Comparison of ENCODE assay signal across 30 cellular contexts in the genomic region with DNA sequence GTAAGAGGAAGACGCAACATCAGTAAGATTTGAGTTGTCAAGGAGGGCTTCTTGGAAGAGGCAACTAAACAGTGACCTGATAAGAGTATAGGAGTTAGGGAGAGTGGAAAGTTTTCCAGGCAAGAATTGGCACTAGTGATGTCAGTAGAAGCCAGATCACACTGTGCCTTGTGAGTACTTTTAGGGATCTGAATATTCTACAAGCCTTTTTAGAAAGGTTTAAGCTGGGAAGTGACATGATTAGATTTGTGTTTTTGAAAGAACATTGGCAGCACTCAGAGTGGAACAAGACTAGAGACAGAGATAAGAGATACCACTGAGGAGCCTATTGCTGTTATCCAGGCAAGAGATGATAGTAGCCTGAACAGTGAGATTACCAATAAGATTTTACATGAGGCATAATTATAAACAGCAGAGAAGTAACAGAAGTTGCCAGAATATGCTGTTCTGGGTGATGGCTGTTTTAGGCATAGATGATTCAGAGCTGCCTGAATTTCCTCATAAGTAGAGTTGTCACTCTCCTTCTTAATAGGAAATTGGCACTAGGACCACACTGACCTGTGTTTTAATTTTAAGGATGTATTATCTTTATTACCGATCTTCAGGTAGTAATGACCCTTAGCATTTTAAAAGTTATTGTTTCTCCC. TPM values are rescaled to one million over a fixed set of nuclear protein-coding genes. Genes with fewer than 3 reads are reported as not detected.
A peak's percentile ranks its signal among the peaks of the same experiment; 100 is the strongest.
DNase-seq lines count a peak whose midpoint lies in the region; ATAC-seq and TF ChIP-seq lines count a peak whose summit lies in the region.
"Had no signal": no experiment of that assay in that cellular context is flagged by ENCODE, and none has a peak within 500 bp of the region (broad histone marks: within the 10 kb centered on the region; RNA-seq: fewer than 3 reads in every experiment).

No MANE protein-coding gene starts in this region.

- no peak for TF ChIP-seq CTCF in endodermal cell (conservative IDR thresholded peaks at IDR 0.05)
- no peak for TF ChIP-seq CTCF in MM.1S (IDR thresholded peaks at IDR 0.05; ENCODE audit: low read length)

- H3K36me3 ChIP-seq in endodermal cell (ENCODE audit: control insufficient read depth, insufficient read depth, low read length) (peaks cover 68% of the 10 kb centered on the region), MM.1S (replicated peaks; ENCODE audit: insufficient read depth, low read length) (no peaks in the 10 kb centered on the region)

- WGBS in endodermal cell (ENCODE audit: insufficient coverage in 1 of 2, insufficient read length in 1 of 2), 2 experiments, result 88 to 99% methylated on average over 1 to 2 of the region's 2 CpGs

- H4K20me1 ChIP-seq in MM.1S (ENCODE audit: insufficient read depth, low read length), result no peaks in the 10 kb centered on the region

- H3K27ac Mint-ChIP-seq in activated naive CD8-positive, alpha-beta T cell treated with anti-CD3 and anti-CD28 coated beads for 36 hours, result peak overlapping the region; percentile 17
- H3K27ac Mint-ChIP-seq in activated naive CD8-positive, alpha-beta T cell treated with anti-CD3 and anti-CD28 coated beads, Interleukin-2, amount 50 U/mL, for 24 hours, result no peak overlapping the region
- H3K27ac Mint-ChIP-seq in endodermal cell, result no peak overlapping the region
- no peak overlapping the region for H3K27ac Mint-ChIP-seq in activated CD4-positive, alpha-beta T cell treated with anti-CD3 and anti-CD28 coated beads, Interleukin-2, amount 10 ng/mL, durations not matched to agents 24 days and 14 days
- H3K27ac Mint-ChIP-seq: activated B cell treated with CpG ODN at 0.5 μM for 24 hours; activated CD8-positive, alpha-beta memory T cell treated with anti-CD3 and anti-CD28 coated beads, Interleukin-2, amount 10 ng/mL, durations not matched to agents 7 days and 5 days; dendritic cell treated with granulocyte-macrophage colony-stimulating factor and Interleukin-4, amounts not matched to agents 40 ng/mL and 50 ng/mL, for 4 days; stimulated activated naive CD8-positive, alpha-beta T cell treated with anti-CD3 and anti-CD28 coated beads, Interleukin-15, Interleukin-2, amounts not matched to agents 100 ng/mL and 50 ng/mL, for 24 hours had no signal

- H3K79me2 ChIP-seq in MM.1S (ENCODE audit: low read length), result no peaks in the 10 kb centered on the region

- H3K27me3 ChIP-seq in endodermal cell (ENCODE audit: control insufficient read depth, insufficient read depth, low read length, poor library complexity, severe bottlenecking) (no peaks in the 10 kb centered on the region), MM.1S (replicated peaks; ENCODE audit: insufficient read depth, low read length) (no peaks in the 10 kb centered on the region)
- H3K27me3 ChIP-seq: adrenal gland, breast epithelium, neutrophil, thyroid gland had no signal

- H3K4me3 Mint-ChIP-seq in activated naive CD8-positive, alpha-beta T cell treated with anti-CD3 and anti-CD28 coated beads for 36 hours, result no peak overlapping the region
- H3K4me3 Mint-ChIP-seq in activated naive CD8-positive, alpha-beta T cell treated with anti-CD3 and anti-CD28 coated beads, Interleukin-2, amount 50 U/mL, for 24 hours, result no peak overlapping the region
- no peak overlapping the region for H3K4me3 Mint-ChIP-seq in endodermal cell
- H3K4me3 Mint-ChIP-seq in activated CD4-positive, alpha-beta T cell treated with anti-CD3 and anti-CD28 coated beads, Interleukin-2, amount 10 ng/mL, durations not matched to agents 24 days and 14 days, result no peak overlapping the region
- H3K4me3 Mint-ChIP-seq: activated B cell treated with CpG ODN at 0.5 μM for 24 hours; activated CD8-positive, alpha-beta memory T cell treated with anti-CD3 and anti-CD28 coated beads, Interleukin-2, amount 10 ng/mL, durations not matched to agents 7 days and 5 days; CD4-positive, alpha-beta memory T cell; dendritic cell treated with granulocyte-macrophage colony-stimulating factor and Interleukin-4, amounts not matched to agents 40 ng/mL and 50 ng/mL, for 4 days; stimulated activated naive CD8-positive, alpha-beta T cell treated with anti-CD3 and anti-CD28 coated beads, Interleukin-15, Interleukin-2, amounts not matched to agents 100 ng/mL and 50 ng/mL, for 24 hours had no signal

- intact Hi-C loops in left ventricle myocardium superior (cut with micrococcal nuclease), result no loop called here
- intact Hi-C loops in activated CD4-positive, alpha-beta T cell treated with anti-CD3 and anti-CD28 coated beads, Interleukin-2, amount 10 ng/mL, durations not matched to agents 24 days and 14 days (cut with micrococcal nuclease), result no loop called here

- H3K9me2 ChIP-seq in MM.1S (replicated peaks; ENCODE audit: insufficient read depth, low read length), result no peaks in the 10 kb centered on the region

- H3K27ac ChIP-seq in endodermal cell (ENCODE audit: low read depth, low read length) (no peak overlapping the region), MM.1S (ENCODE audit: low read length) (no peak overlapping the region), substantia nigra (ENCODE audit: low read depth, low read length, poor library complexity, severe bottlenecking) (no peak overlapping the region)
- H3K27ac ChIP-seq: adrenal gland, breast epithelium, neutrophil, psoas muscle, thyroid gland had no signal

- H3F3A ChIP-seq in MM.1S (ENCODE audit: insufficient read depth, low read length), result no peaks in the 10 kb centered on the region

- peak overlapping the region; percentile 13 for H3K9ac ChIP-seq in endodermal cell (ENCODE audit: extremely low read depth, low read length, poor library complexity, severe bottlenecking)
- H3K9ac ChIP-seq in MM.1S (ENCODE audit: low read length), result no peak overlapping the region

- H3K9me3 ChIP-seq in endodermal cell (ENCODE audit: control insufficient read depth, low read length) (no peaks in the 10 kb centered on the region), MM.1S (replicated peaks; ENCODE audit: insufficient read depth, low read length) (no peaks in the 10 kb centered on the region)
- H3K9me3 ChIP-seq: adrenal gland, breast epithelium, neutrophil, psoas muscle, thyroid gland had no signal

- H3K4me3 ChIP-seq in endodermal cell (ENCODE audit: low read length) (no peak overlapping the region), MM.1S (ENCODE audit: low read length) (no peak overlapping the region)
- H3K4me3 ChIP-seq: adrenal gland, breast epithelium, psoas muscle, thyroid gland had no signal

- peaks cover 18% of the 10 kb centered on the region for H3K36me3 Mint-ChIP-seq in activated naive CD8-positive, alpha-beta T cell treated with anti-CD3 and anti-CD28 coated beads for 36 hours
- H3K36me3 Mint-ChIP-seq in activated naive CD8-positive, alpha-beta T cell treated with anti-CD3 and anti-CD28 coated beads, Interleukin-2, amount 50 U/mL, for 24 hours (ENCODE audit: low read depth), result peaks cover 33% of the 10 kb centered on the region
- H3K36me3 Mint-ChIP-seq in endodermal cell (ENCODE audit: low read depth), result peaks cover 35% of the 10 kb centered on the region
- H3K36me3 Mint-ChIP-seq in activated CD4-positive, alpha-beta T cell treated with anti-CD3 and anti-CD28 coated beads, Interleukin-2, amount 10 ng/mL, durations not matched to agents 24 days and 14 days (ENCODE audit: low read depth), result peaks cover 28% of the 10 kb centered on the region

- peaks cover 3% of the 10 kb centered on the region for H3K9me3 Mint-ChIP-seq in activated naive CD8-positive, alpha-beta T cell treated with anti-CD3 and anti-CD28 coated beads for 36 hours
- H3K9me3 Mint-ChIP-seq in activated naive CD8-positive, alpha-beta T cell treated with anti-CD3 and anti-CD28 coated beads, Interleukin-2, amount 50 U/mL, for 24 hours, result peaks cover 7% of the 10 kb centered on the region
- H3K9me3 Mint-ChIP-seq in endodermal cell, result peaks cover 2% of the 10 kb centered on the region
- H3K9me3 Mint-ChIP-seq in activated CD4-positive, alpha-beta T cell treated with anti-CD3 and anti-CD28 coated beads, Interleukin-2, amount 10 ng/mL, durations not matched to agents 24 days and 14 days, result no peaks in the 10 kb centered on the region
- H3K9me3 Mint-ChIP-seq: dendritic cell treated with granulocyte-macrophage colony-stimulating factor and Interleukin-4, amounts not matched to agents 40 ng/mL and 50 ng/mL, for 4 days; stimulated activated naive CD8-positive, alpha-beta T cell treated with anti-CD3 and anti-CD28 coated beads, Interleukin-15, Interleukin-2, amounts not matched to agents 100 ng/mL and 50 ng/mL, for 24 hours had no signal

- H2AFZ ChIP-seq in MM.1S (ENCODE audit: low read length), result no peak overlapping the region

- DNase-seq in activated naive CD8-positive, alpha-beta T cell treated with anti-CD3 and anti-CD28 coated beads for 36 hours, result no peak
- DNase-seq in activated naive CD8-positive, alpha-beta T cell treated with anti-CD3 and anti-CD28 coated beads, Interleukin-2, amount 50 U/mL, for 24 hours, result no peak
- DNase-seq in endodermal cell (no peak), left ventricle myocardium superior (no peak), superior temporal gyrus (ENCODE audit: extremely low spot score) (peak; percentile 36), MM.1S (no peak), substantia nigra (lab: John Stamatoyannopoulos, UW) (no peak)
- no peak for DNase-seq in activated CD4-positive, alpha-beta T cell treated with anti-CD3 and anti-CD28 coated beads, Interleukin-2, amount 10 ng/mL, durations not matched to agents 24 days and 14 days
- DNase-seq: 8988T; activated B cell treated with CpG ODN at 0.5 μM for 24 hours; activated CD8-positive, alpha-beta memory T cell treated with anti-CD3 and anti-CD28 coated beads, Interleukin-2, amount 10 ng/mL, durations not matched to agents 7 days and 5 days; activated T-cell treated with anti-CD3 and anti-CD28 coated beads, Interleukin-2, amount 50 U/mL, for 48 hours; adrenal gland; AML-193; CD4-positive, alpha-beta memory T cell; glutamatergic neuron; IMR-90; mesenchymal stem cell; NCI-H1105; NCI-H187 treated with DMSO at 0.1 percent for 48 hours; NCI-H524 treated with DMSO at 0.1 percent for 48 hours; PC-3; psoas muscle; SIG-M5; T1000; thyroid gland had no signal

- H3K4me1 Mint-ChIP-seq in activated naive CD8-positive, alpha-beta T cell treated with anti-CD3 and anti-CD28 coated beads for 36 hours, result peaks cover 6% of the 10 kb centered on the region
- no peaks in the 10 kb centered on the region for H3K4me1 Mint-ChIP-seq in activated naive CD8-positive, alpha-beta T cell treated with anti-CD3 and anti-CD28 coated beads, Interleukin-2, amount 50 U/mL, for 24 hours
- no peaks in the 10 kb centered on the region for H3K4me1 Mint-ChIP-seq in endodermal cell
- H3K4me1 Mint-ChIP-seq in activated CD4-positive, alpha-beta T cell treated with anti-CD3 and anti-CD28 coated beads, Interleukin-2, amount 10 ng/mL, durations not matched to agents 24 days and 14 days, result peaks cover 2% of the 10 kb centered on the region
- H3K4me1 Mint-ChIP-seq: activated B cell treated with CpG ODN at 0.5 μM for 24 hours had no signal

- H3K4me1 ChIP-seq in endodermal cell (ENCODE audit: control insufficient read depth, insufficient read depth, low read length) (no peaks in the 10 kb centered on the region), MM.1S (ENCODE audit: low read length) (no peaks in the 10 kb centered on the region)
- H3K4me1 ChIP-seq: adrenal gland, breast epithelium, psoas muscle, thyroid gland had no signal

- no peak for ATAC-seq in activated naive CD8-positive, alpha-beta T cell treated with anti-CD3 and anti-CD28 coated beads, Interleukin-2, amount 50 U/mL, for 24 hours
- ATAC-seq in left ventricle myocardium superior, result peak; percentile 90
- ATAC-seq: activated CD8-positive, alpha-beta memory T cell treated with anti-CD3 and anti-CD28 coated beads, Interleukin-2, amount 10 ng/mL, durations not matched to agents 7 days and 5 days; PC-3; psoas muscle had no signal

- no peak overlapping the region for H3K4me2 ChIP-seq in MM.1S (ENCODE audit: low read depth, low read length)

- no peaks in the 10 kb centered on the region for H3K27me3 Mint-ChIP-seq in activated naive CD8-positive, alpha-beta T cell treated with anti-CD3 and anti-CD28 coated beads for 36 hours
- H3K27me3 Mint-ChIP-seq in activated naive CD8-positive, alpha-beta T cell treated with anti-CD3 and anti-CD28 coated beads, Interleukin-2, amount 50 U/mL, for 24 hours, result no peaks in the 10 kb centered on the region
- no peaks in the 10 kb centered on the region for H3K27me3 Mint-ChIP-seq in endodermal cell (ENCODE audit: insufficient read depth)
- no peaks in the 10 kb centered on the region for H3K27me3 Mint-ChIP-seq in activated CD4-positive, alpha-beta T cell treated with anti-CD3 and anti-CD28 coated beads, Interleukin-2, amount 10 ng/mL, durations not matched to agents 24 days and 14 days
- H3K27me3 Mint-ChIP-seq: activated B cell treated with CpG ODN at 0.5 μM for 24 hours; activated CD8-positive, alpha-beta memory T cell treated with anti-CD3 and anti-CD28 coated beads, Interleukin-2, amount 10 ng/mL, durations not matched to agents 7 days and 5 days; CD4-positive, alpha-beta memory T cell; dendritic cell treated with granulocyte-macrophage colony-stimulating factor and Interleukin-4, amounts not matched to agents 40 ng/mL and 50 ng/mL, for 4 days; stimulated activated naive CD8-positive, alpha-beta T cell treated with anti-CD3 and anti-CD28 coated beads, Interleukin-15, Interleukin-2, amounts not matched to agents 100 ng/mL and 50 ng/mL, for 24 hours had no signal

RNA-seq across cellular contexts. Expression of a gene that starts 45.6 kb away (rescaled TPM):
- total RNA-seq in activated naive CD8-positive, alpha-beta T cell treated with anti-CD3 and anti-CD28 coated beads for 36 hours, result 10 to 100 TPM; 24.2 to 26.7 TPM
- 10 to 100 TPM; 37.7 to 54.9 TPM for total RNA-seq in endodermal cell
- 14.6 TPM for polyA plus RNA-seq in endodermal cell (2013, experiment 1 of 2)
- 15.1 TPM for polyA plus RNA-seq in endodermal cell (2013, experiment 2 of 2)
- 76.9 TPM for total RNA-seq in left ventricle myocardium superior
- total RNA-seq in activated CD4-positive, alpha-beta T cell treated with anti-CD3 and anti-CD28 coated beads, Interleukin-2, amount 10 ng/mL, durations not matched to agents 24 days and 14 days, result 23.6 and 27.2 TPM in 2 replicates

RNA-seq across cellular contexts. Expression of a gene that starts 46.2 kb away (rescaled TPM):
- total RNA-seq in activated naive CD8-positive, alpha-beta T cell treated with anti-CD3 and anti-CD28 coated beads for 36 hours, result 10 to 100 TPM; 17.4 to 19.0 TPM
- 10 to 100 TPM in 1 of 2 donors, 1 to 10 TPM in 1; 9.6 to 17.8 TPM for total RNA-seq in endodermal cell
- 14.2 TPM for polyA plus RNA-seq in endodermal cell (2013, experiment 1 of 2)
- polyA plus RNA-seq in endodermal cell (2013, experiment 2 of 2), result 12.7 TPM
- 6.3 TPM for total RNA-seq in left ventricle myocardium superior
- total RNA-seq in activated CD4-positive, alpha-beta T cell treated with anti-CD3 and anti-CD28 coated beads, Interleukin-2, amount 10 ng/mL, durations not matched to agents 24 days and 14 days, result 14.4 and 14.6 TPM in 2 replicates
